Comparison of ENCODE assay signal across 25 cellular contexts in genomic region chr12:39795481-39795880, GRCh38.
"Had no signal": no experiment of that assay in that cellular context is flagged by ENCODE, and none has a peak within 500 bp of the region (broad histone marks: within the 10 kb centered on the region; RNA-seq: fewer than 3 reads in every experiment).

No MANE protein-coding gene starts in this region.

- H3K27me3 ChIP-seq: left lung, ovary, right atrium auricular region, right lobe of liver, tibial nerve, uterus had no signal

- H3K27ac Mint-ChIP-seq: naive B cell; natural killer cell; progenitor cell of endocrine pancreas; stimulated activated memory B cell treated with anti-CD40 and anti-IgM and Interleukin-4, amounts not matched to agents 10 μg/mL and 1 μg/mL and 100 μg/mL, for 72 hours; stimulated activated naive CD8-positive, alpha-beta T cell treated with anti-CD3 and anti-CD28 coated beads, Interleukin-15, amount 100 ng/mL, for 72 hours; type B pancreatic cell had no signal

- H3K9me3 Mint-ChIP-seq: naive B cell; natural killer cell; stimulated activated memory B cell treated with anti-CD40 and anti-IgM and Interleukin-4, amounts not matched to agents 10 μg/mL and 1 μg/mL and 100 μg/mL, for 72 hours; stimulated activated naive CD8-positive, alpha-beta T cell treated with anti-CD3 and anti-CD28 coated beads, Interleukin-15, amount 100 ng/mL, for 72 hours; type B pancreatic cell had no signal

- H3K4me3 Mint-ChIP-seq: naive B cell; natural killer cell; stimulated activated memory B cell treated with anti-CD40 and anti-IgM and Interleukin-4, amounts not matched to agents 10 μg/mL and 1 μg/mL and 100 μg/mL, for 72 hours; stimulated activated naive CD8-positive, alpha-beta T cell treated with anti-CD3 and anti-CD28 coated beads, Interleukin-15, amount 100 ng/mL, for 72 hours; type B pancreatic cell had no signal

- ATAC-seq: left cardiac atrium; left lung; lower lobe of right lung; natural killer cell; right lobe of liver; stimulated activated memory B cell treated with anti-CD40 and anti-IgM and Interleukin-4, amounts not matched to agents 10 μg/mL and 1 μg/mL and 100 μg/mL, for 72 hours; stimulated activated naive CD8-positive, alpha-beta T cell treated with anti-CD3 and anti-CD28 coated beads, Interleukin-15, amount 100 ng/mL, for 72 hours had no signal

- H3K4me1 Mint-ChIP-seq: naive B cell; natural killer cell; stimulated activated memory B cell treated with anti-CD40 and anti-IgM and Interleukin-4, amounts not matched to agents 10 μg/mL and 1 μg/mL and 100 μg/mL, for 72 hours; stimulated activated naive CD8-positive, alpha-beta T cell treated with anti-CD3 and anti-CD28 coated beads, Interleukin-15, amount 100 ng/mL, for 72 hours had no signal

- H3K4me1 ChIP-seq: left lung, lower lobe of right lung, right atrium auricular region, right lobe of liver, tibial nerve, uterus had no signal

- H3K27ac ChIP-seq: left lung, lower lobe of right lung, ovary, right atrium auricular region, right lobe of liver, tibial nerve, uterus had no signal

- DNase-seq: hippocampal formation; kidney glomerular epithelial cell; left cardiac atrium; left lung; lower lobe of right lung; mammary epithelial cell; mesenchymal stem cell; naive B cell; natural killer cell; ovary; right lobe of liver; stimulated activated CD4-positive, alpha-beta T cell treated with anti-CD3 and anti-CD28 coated beads, Interleukin-1b, Interleukin-23, amount 100 ng/mL, for 48 hours; stimulated activated CD4-positive, alpha-beta T cell treated with anti-CD3 and anti-CD28 coated beads, Interleukin-2, amount 100 ng/mL, for 48 hours; stimulated activated CD4-positive, alpha-beta T cell treated with anti-CD3 and anti-CD28 coated beads, Interleukin-4, amount 100 ng/mL, for 4 hours; stimulated activated CD8-positive, alpha-beta memory T cell treated with anti-CD3 and anti-CD28 coated beads, Interleukin-4, amount 100 ng/mL, for 48 hours; stimulated activated naive CD4-positive, alpha-beta T cell treated with Interleukin-2 at 50 U/mL for 16 hours; stimulated activated naive CD8-positive, alpha-beta T cell treated with anti-CD3 and anti-CD28 coated beads, Interleukin-15, amount 100 ng/mL, for 72 hours; substantia nigra; uterus had no signal

- H3K4me2 ChIP-seq: smooth muscle cell had no signal

- H3K27me3 Mint-ChIP-seq: naive B cell; progenitor cell of endocrine pancreas; stimulated activated memory B cell treated with anti-CD40 and anti-IgM and Interleukin-4, amounts not matched to agents 10 μg/mL and 1 μg/mL and 100 μg/mL, for 72 hours; stimulated activated naive CD8-positive, alpha-beta T cell treated with anti-CD3 and anti-CD28 coated beads, Interleukin-15, amount 100 ng/mL, for 72 hours; type B pancreatic cell had no signal

- H3K4me3 ChIP-seq: left lung, lower lobe of right lung, ovary, right atrium auricular region, right lobe of liver, smooth muscle cell, tibial nerve, uterus had no signal

- H3K36me3 ChIP-seq: left lung, lower lobe of right lung, ovary, right atrium auricular region, right lobe of liver, tibial nerve, uterus had no signal

- H3K36me3 Mint-ChIP-seq: naive B cell; natural killer cell; stimulated activated memory B cell treated with anti-CD40 and anti-IgM and Interleukin-4, amounts not matched to agents 10 μg/mL and 1 μg/mL and 100 μg/mL, for 72 hours; type B pancreatic cell had no signal

- H3K9me3 ChIP-seq: left lung, lower lobe of right lung, ovary, right atrium auricular region, right lobe of liver, tibial nerve, uterus had no signal
